8 cellular contexts compared by ENCODE assay signal in the genomic region with DNA sequence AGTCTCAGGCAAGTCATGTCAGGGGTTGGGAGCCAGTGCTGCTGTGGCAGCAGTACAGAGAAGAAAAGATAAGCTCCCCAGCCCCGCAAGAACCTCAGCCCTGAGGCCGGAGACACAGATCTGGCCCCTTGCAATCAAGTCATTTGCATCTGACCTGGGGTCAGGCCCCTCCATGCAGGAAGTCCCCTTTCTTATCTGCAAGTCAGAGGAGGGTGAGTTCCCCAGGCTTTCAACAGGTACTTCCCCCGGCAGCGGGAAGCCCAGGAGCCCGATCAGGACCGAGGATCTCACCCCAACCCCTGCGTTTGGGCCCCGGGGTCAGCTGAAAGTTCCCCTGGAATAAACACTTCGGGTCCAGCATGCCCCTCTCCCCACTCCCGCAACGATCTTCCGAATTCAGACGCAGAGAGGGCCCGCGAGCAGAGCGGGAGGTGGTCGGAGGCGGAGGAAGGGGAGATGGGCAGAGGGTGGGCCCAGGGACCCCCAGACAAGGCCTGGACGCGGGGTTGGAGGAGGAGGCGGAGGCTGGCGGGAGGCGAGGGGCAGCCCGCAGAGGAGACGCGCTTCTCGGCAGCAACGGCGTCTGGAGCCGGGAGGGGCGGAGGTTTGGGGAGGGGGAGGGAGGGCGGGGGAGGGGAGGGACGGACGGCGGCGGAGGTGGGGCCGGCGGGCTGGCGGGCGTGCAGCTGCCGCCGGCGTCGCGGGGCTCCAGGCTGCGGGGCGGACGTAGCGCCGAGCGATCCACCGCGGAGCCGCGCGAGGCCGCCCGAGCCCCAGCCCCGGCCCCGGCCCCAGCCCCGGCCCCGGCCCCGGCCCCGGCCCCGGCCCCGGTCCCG. TPM values are rescaled to one million over a fixed set of nuclear protein-coding genes. Genes with fewer than 3 reads are reported as not detected.
DNase-seq lines count a peak whose midpoint lies in the region; ATAC-seq and TF ChIP-seq lines count a peak whose summit lies in the region.

A gene with protein sequence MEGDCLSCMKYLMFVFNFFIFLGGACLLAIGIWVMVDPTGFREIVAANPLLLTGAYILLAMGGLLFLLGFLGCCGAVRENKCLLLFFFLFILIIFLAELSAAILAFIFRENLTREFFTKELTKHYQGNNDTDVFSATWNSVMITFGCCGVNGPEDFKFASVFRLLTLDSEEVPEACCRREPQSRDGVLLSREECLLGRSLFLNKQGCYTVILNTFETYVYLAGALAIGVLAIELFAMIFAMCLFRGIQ (plus strand): TSS at position 685 of the 836 bp plus-strand sequence. CDS start 179,455 bp downstream, outside the sequence.

- H3K9me3 Mint-ChIP-seq in activated T-helper 17 cell treated with anti-CD3 and anti-CD28 coated beads, Interleukin-2, amount 50 U/mL, for 72 hours: no peaks in the 10 kb centered on the region
- H3K9me3 Mint-ChIP-seq in progenitor cell of endocrine pancreas (ENCODE audit: low read depth): no peaks in the 10 kb centered on the region

- no peak for TF ChIP-seq CTCF in progenitor cell of endocrine pancreas (IDR thresholded peaks at IDR 0.05; ENCODE audit: unreplicated experiment)

- DNase-seq in GM03348 (ENCODE audit: low spot score) (peak; percentile 57), NAMALWA (ENCODE audit: low spot score) (peak; percentile 17), Right ventricle myocardium inferior (ENCODE audit: missing footprints) (no peak), progenitor cell of endocrine pancreas (ENCODE audit: low spot score, unreplicated experiment) (no peak), RPMI8226 (no peak), NCI-H2107 treated with DMSO at 0.1 percent for 48 hours (lab: John Stamatoyannopoulos, UW; ENCODE audit: unreplicated experiment) (no peak)

- H3K4me3 Mint-ChIP-seq in activated T-helper 17 cell treated with anti-CD3 and anti-CD28 coated beads, Interleukin-2, amount 50 U/mL, for 72 hours: peak within 1 kb of the TSS; percentile 76
- H3K4me3 Mint-ChIP-seq in progenitor cell of endocrine pancreas (ENCODE audit: low read depth): peak within 1 kb of the TSS; percentile 82

- intact Hi-C loops in Right ventricle myocardium inferior (cut with DNase I): loop anchor here (2.0 to 5.0 kb wide), 2 partner anchors 40 to 164 kb away; no protein-coding TSS in a partner anchor

- no peaks in the 10 kb centered on the region for H3K36me3 Mint-ChIP-seq in activated T-helper 17 cell treated with anti-CD3 and anti-CD28 coated beads, Interleukin-2, amount 50 U/mL, for 72 hours (ENCODE audit: low read depth)
- no peaks in the 10 kb centered on the region for H3K36me3 Mint-ChIP-seq in progenitor cell of endocrine pancreas (ENCODE audit: insufficient read depth)

- peaks cover 34% of the 10 kb centered on the region for H3K4me1 Mint-ChIP-seq in activated T-helper 17 cell treated with anti-CD3 and anti-CD28 coated beads, Interleukin-2, amount 50 U/mL, for 72 hours
- H3K4me1 Mint-ChIP-seq in progenitor cell of endocrine pancreas (ENCODE audit: low read depth): peaks cover 23% of the 10 kb centered on the region

- ATAC-seq in GM21717 (IDR thresholded peaks at IDR 0.05; ENCODE audit: unreplicated experiment) (peak; percentile 75), Right ventricle myocardium inferior (peak; percentile 20)
- ATAC-seq in activated T-helper 17 cell treated with anti-CD3 and anti-CD28 coated beads, Interleukin-2, amount 50 U/mL, for 72 hours (replicated peaks): peak; percentile 34

- H3K27ac Mint-ChIP-seq in activated T-helper 17 cell treated with anti-CD3 and anti-CD28 coated beads, Interleukin-2, amount 50 U/mL, for 72 hours: peak within 1 kb of the TSS; percentile 55
- peak within 1 kb of the TSS; percentile 91 for H3K27ac Mint-ChIP-seq in progenitor cell of endocrine pancreas

- H3K27me3 Mint-ChIP-seq in activated T-helper 17 cell treated with anti-CD3 and anti-CD28 coated beads, Interleukin-2, amount 50 U/mL, for 72 hours: no peaks in the 10 kb centered on the region
- H3K27me3 Mint-ChIP-seq in progenitor cell of endocrine pancreas: peaks cover 15% of the 10 kb centered on the region

RNA-seq across cellular contexts. Expression of the gene that starts here (rescaled TPM):
- total RNA-seq in activated T-helper 17 cell treated with anti-CD3 and anti-CD28 coated beads, Interleukin-2, amount 50 U/mL, for 72 hours: 1 to 10 TPM; 3.3 to 3.9 TPM
- total RNA-seq in Right ventricle myocardium inferior (115 TPM), progenitor cell of endocrine pancreas (21.3 and 25.7 TPM in 2 replicates)

Comparison
In these comparisons a context has a peak if more than half of its experiments do, and no peak if none do; other contexts are left out.
1. DNase-seq: peak in GM03348 (single experiment) and NAMALWA (single experiment); none in Right ventricle myocardium inferior (single experiment), progenitor cell of endocrine pancreas (single experiment), RPMI8226 (single experiment) and NCI-H2107 treated with DMSO at 0.1 percent for 48 hours (single experiment).
2. ATAC-seq: peak in every context shown above with its lines; median percentile 75 in GM21717; 34 in activated T-helper 17 cell treated with anti-CD3 and anti-CD28 coated beads, Interleukin-2, amount 50 U/mL, for 72 hours; 20 in Right ventricle myocardium inferior.